Comparison of ENCODE assay signal across 8 cellular contexts in genomic region chr15:60568301-60568742, GRCh38.
A peak's percentile ranks its signal among the peaks of the same experiment; 100 is the strongest.
DNase-seq lines count a peak whose midpoint lies in the region; ATAC-seq and TF ChIP-seq lines count a peak whose summit lies in the region.

No MANE protein-coding gene starts in this region.

- H3K4me1 ChIP-seq in mesendoderm (ENCODE audit: control insufficient read depth, low read depth, low read length) (no peaks in the 10 kb centered on the region), heart right ventricle (peaks cover 0 to 32% (median 0%) of the 10 kb centered on the region in 9 donors)

- WGBS in mesendoderm (ENCODE audit: extremely low coverage, insufficient coverage, low lambda C conversion rate), result no CpG with 5 or more reads among the region's 3 CpGs
- WGBS in heart right ventricle, 2 donors, result 65 to 71% methylated on average over 3 of the region's 3 CpGs

- no peaks in the 10 kb centered on the region for H3K36me3 ChIP-seq in mesendoderm (ENCODE audit: control insufficient read depth, insufficient read depth, low read length)
- no peaks in the 10 kb centered on the region for H3K36me3 ChIP-seq in heart right ventricle

- H3K9me3 ChIP-seq in heart right ventricle, result no peaks in the 10 kb centered on the region

- ATAC-seq in GM18861 (IDR thresholded peaks at IDR 0.05; ENCODE audit: unreplicated experiment) (peak; percentile 76), GM21737 (IDR thresholded peaks at IDR 0.05; ENCODE audit: unreplicated experiment) (peak; percentile 72), HG03575 (IDR thresholded peaks at IDR 0.05; ENCODE audit: extremely low read depth, insufficient number of reproducible peaks, low FRiP score, unreplicated experiment) (peak; percentile 58), heart right ventricle (no peak)

- no peak overlapping the region for H3K9ac ChIP-seq in mesendoderm (ENCODE audit: low read length)

- H2BK15ac ChIP-seq in mesendoderm (replicated peaks; ENCODE audit: low read depth), result no peak overlapping the region

- no peaks in the 10 kb centered on the region for H3K79me1 ChIP-seq in mesendoderm (ENCODE audit: low read length)

- intact Hi-C loops in heart right ventricle (cut with DNase I), result no loop called here

- H3K79me2 ChIP-seq in mesendoderm (ENCODE audit: control insufficient read depth, insufficient read depth, low read length), result no peaks in the 10 kb centered on the region

- H3K18ac ChIP-seq in mesendoderm (ENCODE audit: low read length), result no peak overlapping the region

- no peak overlapping the region for H3K4me2 ChIP-seq in mesendoderm (ENCODE audit: low read length)

- H4K5ac ChIP-seq in mesendoderm (ENCODE audit: low read length), result no peak overlapping the region

- no peak overlapping the region for H3K4ac ChIP-seq in mesendoderm (ENCODE audit: low read depth, low read length)

- no peak overlapping the region for H3K56ac ChIP-seq in mesendoderm (ENCODE audit: low read length)

- H2AK5ac ChIP-seq in mesendoderm (ENCODE audit: low read length), result no peak overlapping the region

- TF ChIP-seq CTCF in heart right ventricle (IDR thresholded peaks at IDR 0.05), result no peak

- H2BK5ac ChIP-seq in mesendoderm (ENCODE audit: low read length), result no peak overlapping the region

- H3K27me3 ChIP-seq in mesendoderm (ENCODE audit: insufficient read depth, low read length, poor library complexity) (no peaks in the 10 kb centered on the region), heart right ventricle (no peaks in the 10 kb centered on the region)

- DNase-seq in mesendoderm (peak; percentile 38), heart right ventricle (no peak), DMS 273 (lab: John Stamatoyannopoulos, UW; ENCODE audit: unreplicated experiment) (no peak), T1000 (lab: John Stamatoyannopoulos, UW) (no peak), NCI-H1048 (lab: John Stamatoyannopoulos, UW) (no peak)

- no peak overlapping the region for H4K8ac ChIP-seq in mesendoderm (ENCODE audit: low read depth, low read length)

- H3K27ac ChIP-seq in mesendoderm (ENCODE audit: low read depth, low read length) (no peak overlapping the region), heart right ventricle (peak overlapping the region in 1 of 10 donors; percentile 41)

- H3K23ac ChIP-seq in mesendoderm (ENCODE audit: low read length), result no peak overlapping the region

- H2BK120ac ChIP-seq in mesendoderm (ENCODE audit: low read depth, low read length), result no peak overlapping the region

- H3K4me3 ChIP-seq in mesendoderm (ENCODE audit: low read length) (no peak overlapping the region), heart right ventricle (no peak overlapping the region)

Comparison
In these comparisons a context has a peak if more than half of its experiments do, and no peak if none do; other contexts are left out.
1. ATAC-seq: peak in GM18861 (single experiment), GM21737 (single experiment) and HG03575 (single experiment); none in heart right ventricle (0 of 8).